Comparison of ENCODE assay signal across 1 cellular context in genomic region chr10:15808204-15808797, GRCh38.
TF ChIP-seq lines count a peak whose summit lies in the region.

No MANE protein-coding gene starts in this region.

TF ChIP-seq in HEK293, 187 proteins besides CTCF, POLR2A, EP300 and RAD21 (continued from another document):
- TF ChIP-seq ZNF391 (tag by site-specific recombination; IDR thresholded peaks at IDR 0.05; ENCODE audit: borderline replicate concordance, low read depth), result no peak
- TF ChIP-seq ZNF248 (tag by site-specific recombination; IDR thresholded peaks at IDR 0.05), result no peak
- peak; percentile 49; the same call in 1 of the 2 replicates for TF ChIP-seq WT1 (tag by site-specific recombination; IDR thresholded peaks at IDR 0.05)
- TF ChIP-seq INSM2 (tag by site-specific recombination; IDR thresholded peaks at IDR 0.05), result no peak
- no peak for TF ChIP-seq ZNF19 (tag by site-specific recombination; IDR thresholded peaks at IDR 0.05; ENCODE audit: low read depth)
- peak; percentile 88 for TF ChIP-seq ZNF843 (tag by site-specific recombination; IDR thresholded peaks at IDR 0.05)
- peak; percentile 58; the same call in 1 of the 2 replicates for TF ChIP-seq TRIM28 (IDR thresholded peaks at IDR 0.05; ENCODE audit: borderline replicate concordance, low read length)
- no peak for TF ChIP-seq GLIS1 (tag by site-specific recombination; IDR thresholded peaks at IDR 0.05)
- TF ChIP-seq ZNF549 (tag by site-specific recombination; IDR thresholded peaks at IDR 0.05), result no peak; the same call in 1 of the 2 replicates
- peak; percentile 11; the same call in 1 of the 2 replicates for TF ChIP-seq ZNF2 (tag by site-specific recombination; IDR thresholded peaks at IDR 0.05)
- TF ChIP-seq SP3 (tag by site-specific recombination; IDR thresholded peaks at IDR 0.05), result no peak
- TF ChIP-seq ZNF239 (tag by site-specific recombination; IDR thresholded peaks at IDR 0.05), result no peak
- TF ChIP-seq ZNF23 (tag by site-specific recombination; IDR thresholded peaks at IDR 0.05; ENCODE audit: borderline replicate concordance), result no peak
- TF ChIP-seq PRDM10 (tag by site-specific recombination; IDR thresholded peaks at IDR 0.05), result peak; percentile 17; the same call in 1 of the 2 replicates
- no peak for TF ChIP-seq ZNF792 (tag by site-specific recombination; IDR thresholded peaks at IDR 0.05)
- TF ChIP-seq ZNF18 (tag by site-specific recombination; IDR thresholded peaks at IDR 0.05), result peak; percentile 64; the same call in 1 of the 2 replicates
- no peak for TF ChIP-seq ZNF146 (tag by site-specific recombination; IDR thresholded peaks at IDR 0.05)
- TF ChIP-seq GLIS2 (tag by site-specific recombination; IDR thresholded peaks at IDR 0.05), result no peak
- TF ChIP-seq ZNF449 (tag by site-specific recombination; IDR thresholded peaks at IDR 0.05), result no peak
- peak; percentile 56 for TF ChIP-seq GLI2 (tag by site-specific recombination; IDR thresholded peaks at IDR 0.05; ENCODE audit: borderline replicate concordance, low read depth)
- TF ChIP-seq ZFHX2 (tag by site-specific recombination; conservative IDR thresholded peaks at IDR 0.05), result no peak
- TF ChIP-seq ZNF621 (tag by site-specific recombination; IDR thresholded peaks at IDR 0.05), result no peak
- no peak for TF ChIP-seq ZNF747 (tag by site-specific recombination; IDR thresholded peaks at IDR 0.05)
- no peak for TF ChIP-seq ZNF311 (tag by site-specific recombination; IDR thresholded peaks at IDR 0.05; ENCODE audit: borderline replicate concordance)
- TF ChIP-seq ZNF768 (tag by site-specific recombination; IDR thresholded peaks at IDR 0.05), result no peak
- peak; percentile 77 for TF ChIP-seq ATF2 (tag by site-specific recombination; IDR thresholded peaks at IDR 0.05; ENCODE audit: low read depth)
- TF ChIP-seq ZNF639 (tag by site-specific recombination; IDR thresholded peaks at IDR 0.05), result no peak
- TF ChIP-seq SALL2 (tag by site-specific recombination; IDR thresholded peaks at IDR 0.05; ENCODE audit: borderline replicate concordance), result no peak
- TF ChIP-seq KLF16 (tag by site-specific recombination; IDR thresholded peaks at IDR 0.05), result no peak
- no peak for TF ChIP-seq ZSCAN4 (tag by site-specific recombination; IDR thresholded peaks at IDR 0.05)
- no peak for TF ChIP-seq ZNF623 (tag by site-specific recombination; IDR thresholded peaks at IDR 0.05)
- TF ChIP-seq ZNF121 (tag by site-specific recombination; IDR thresholded peaks at IDR 0.05), result 0 out of 2 replicates have a peak, but pooled peaks have one; percentile 36
- peak; percentile 81 for TF ChIP-seq ZNF596 (tag by site-specific recombination; IDR thresholded peaks at IDR 0.05)
- no peak for TF ChIP-seq ZNF394 (tag by site-specific recombination; IDR thresholded peaks at IDR 0.05; ENCODE audit: borderline replicate concordance)
- no peak for TF ChIP-seq ZNF155 (tag by site-specific recombination; IDR thresholded peaks at IDR 0.05)
- peak; percentile 84 for TF ChIP-seq BCL6B (tag by site-specific recombination; IDR thresholded peaks at IDR 0.05)
- TF ChIP-seq PRDM4 (tag by site-specific recombination; IDR thresholded peaks at IDR 0.05), result peak; percentile 79
- no peak for TF ChIP-seq ZNF426 (tag by site-specific recombination; IDR thresholded peaks at IDR 0.05)
TF ChIP-seq in HEK293: peak in this region for 35.
